ENCODE assay signal across 24 cellular contexts in the genomic region with DNA sequence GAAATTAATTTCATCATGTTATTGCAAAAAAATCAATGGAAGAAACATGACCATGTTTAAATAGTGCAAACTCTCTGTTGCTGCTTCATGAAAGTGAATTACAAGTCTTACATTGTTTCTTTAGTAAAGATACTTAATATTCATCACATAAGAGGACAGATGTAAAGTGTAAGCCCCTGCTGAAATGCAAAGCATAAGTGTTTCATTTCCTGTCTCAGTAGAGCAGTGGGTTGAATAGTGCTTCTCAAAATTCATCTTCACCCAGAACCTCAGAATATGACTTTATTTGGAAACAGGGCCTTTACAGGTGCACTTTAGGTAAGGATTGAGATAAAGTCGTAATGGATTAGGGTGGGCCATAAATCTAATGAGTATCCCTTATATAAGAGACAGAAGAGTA.
"Had no signal": no experiment of that assay in that cellular context is flagged by ENCODE, and none has a peak within 500 bp of the region (broad histone marks: within the 10 kb centered on the region; RNA-seq: fewer than 3 reads in every experiment).

No MANE protein-coding gene starts in this region.

- H3K27ac Mint-ChIP-seq: IgD-negative memory B cell; T-cell; T-helper 1 cell treated with Interleukin-12 subunit alpha and Interleukin-12 subunit beta and Interleukin-4 antibody, amounts not matched to agents 30 μg/mL and 1 μg/mL, for 36 hours had no signal

- H3K27me3 Mint-ChIP-seq: IgD-negative memory B cell, T-cell had no signal

- H3K36me3 ChIP-seq: Peyer's patch, SJCRH30 had no signal

- ATAC-seq: K562, PC-3, Right ventricle myocardium inferior, T-cell had no signal

- H3K4me1 Mint-ChIP-seq: IgD-negative memory B cell, T-cell had no signal

- DNase-seq: Kasumi-1, NCI-H1092, NCI-H1105 treated with DMSO at 0.1 percent for 48 hours, NCI-H1417 treated with DMSO at 0.1 percent for 48 hours, NCI-H146, NCI-H1694 treated with DMSO at 0.1 percent for 48 hours, NCI-H1930, NCI-H2081, NCI-H2107, NCI-H2171 treated with DMSO at 0.1 percent for 48 hours, NCI-H526 treated with DMSO at 0.1 percent for 48 hours, NCI-H748 treated with DMSO at 0.1 percent for 48 hours, PC-3, Peyer's patch, SHP77 treated with DMSO at 0.1 percent for 48 hours, SJCRH30, SW 1271, T-cell had no signal

- H3K4me1 ChIP-seq: Peyer's patch, SJCRH30 had no signal

- H3K36me3 Mint-ChIP-seq: IgD-negative memory B cell, T-cell had no signal

- H3K4me2 ChIP-seq: KMS-11 had no signal

- H3K27ac ChIP-seq: HL-60, KMS-11, Peyer's patch, SJCRH30 had no signal

- H3K4me3 ChIP-seq: K562, Peyer's patch, SJCRH30 had no signal

- H3K27me3 ChIP-seq: Peyer's patch, SJCRH30 had no signal

- H3K9me3 ChIP-seq: Peyer's patch, SJCRH30 had no signal

- H3K4me3 Mint-ChIP-seq: IgD-negative memory B cell; T-cell; T-helper 1 cell treated with Interleukin-12 subunit alpha and Interleukin-12 subunit beta and Interleukin-4 antibody, amounts not matched to agents 30 μg/mL and 1 μg/mL, for 36 hours had no signal

- H3K9ac ChIP-seq: KMS-11 had no signal
